ENCODE assay signal across 11 cellular contexts in genomic region chr10:60148266-60148840, GRCh38.
DNase-seq lines count a peak whose midpoint lies in the region; ATAC-seq and TF ChIP-seq lines count a peak whose summit lies in the region.
"Had no signal": no experiment of that assay in that cellular context is flagged by ENCODE, and none has a peak within 500 bp of the region (broad histone marks: within the 10 kb centered on the region; RNA-seq: fewer than 3 reads in every experiment).

No MANE protein-coding gene starts in this region.

- no peak overlapping the region for H2BK20ac ChIP-seq in IMR-90 (ENCODE audit: low read depth, low read length)

- H3K27me3 ChIP-seq in IMR-90 (ENCODE audit: control insufficient read depth, insufficient read depth, low read length) = no peaks in the 10 kb centered on the region; the same call in 1 of the 2 replicates
- H3K27me3 ChIP-seq: Peyer's patch, vagina had no signal

- H3K4me2 ChIP-seq in IMR-90 (ENCODE audit: low read depth, low read length) = no peak overlapping the region

- H3K56ac ChIP-seq in IMR-90 (ENCODE audit: extremely low read depth, insufficient read depth, low read length) = no peak overlapping the region

- POLR2A ChIA-PET in IMR-90 (lab: Charles Lee; ENCODE audit: unreplicated experiment) = no interaction called here

- no peak overlapping the region for H4K8ac ChIP-seq in IMR-90 (ENCODE audit: low read depth in 2 of 2, low read length in 2 of 2)

- no peak for TF ChIP-seq RAD21 in IMR-90 (IDR thresholded peaks at IDR 0.05; ENCODE audit: low read length)

- no peak overlapping the region for H2AK5ac ChIP-seq in IMR-90 (ENCODE audit: low read depth, low read length)

- no TSS peak for BruUV-seq in IMR-90 (replicated peaks; lab: Mats Ljungman, UMichigan)

- no peak overlapping the region for H4K5ac ChIP-seq in IMR-90 (ENCODE audit: low read depth, low read length)

- no peak overlapping the region for H2BK5ac ChIP-seq in IMR-90 (ENCODE audit: low read depth, low read length, poor library complexity, severe bottlenecking)

- no peak overlapping the region for H3K9ac ChIP-seq in IMR-90 (ENCODE audit: low read depth, low read length)

- no peak overlapping the region for H2AFZ ChIP-seq in IMR-90 (replicated peaks; ENCODE audit: low read length, poor library complexity)

- in situ Hi-C loops in ACHN (cut with HindIII; ENCODE audit: low pct_ligation_motif_present, low pct_unique_long_range_greater_than_20kb, low sequenced_read_pairs) (no loop called here), IMR-90 (cut with MboI; ENCODE audit: low sequenced_read_pairs) (no loop called here)

- H3K36me3 ChIP-seq in IMR-90 (ENCODE audit: control insufficient read depth, insufficient read depth, low read length) = no peaks in the 10 kb centered on the region
- H3K36me3 ChIP-seq: Peyer's patch, vagina had no signal

- TF ChIP-seq CTCF in IMR-90 (conservative IDR thresholded peaks at IDR 0.05; ENCODE audit: low read depth, low read length) = no peak
- TF ChIP-seq CTCF in choroid plexus epithelial cell (conservative IDR thresholded peaks at IDR 0.05; ENCODE audit: low read depth, low read length) = no peak

- no peak overlapping the region for H2AK9ac ChIP-seq in IMR-90 (replicated peaks; ENCODE audit: low read depth, low read length, poor library complexity)

- no peak overlapping the region for H3K14ac ChIP-seq in IMR-90 (replicated peaks; ENCODE audit: low read depth, low read length)

- H3K9me3 ChIP-seq in IMR-90 (ENCODE audit: control insufficient read depth, insufficient read depth, low read length) = no peaks in the 10 kb centered on the region
- H3K9me3 ChIP-seq: Peyer's patch, vagina had no signal

- H3K27ac Mint-ChIP-seq in activated CD4-positive, alpha-beta T cell treated with anti-CD3 and anti-CD28 coated beads, Interleukin-2, amount 10 ng/mL, durations not matched to agents 24 days and 14 days = no peak overlapping the region
- no peak overlapping the region for H3K27ac Mint-ChIP-seq in activated naive CD4-positive, alpha-beta T cell treated with anti-CD3 and anti-CD28 coated beads, Interleukin-2, amount 50 U/mL, for 72 hours

- H3K27me3 Mint-ChIP-seq in activated CD4-positive, alpha-beta T cell treated with anti-CD3 and anti-CD28 coated beads, Interleukin-2, amount 10 ng/mL, durations not matched to agents 24 days and 14 days = no peaks in the 10 kb centered on the region

- H2BK15ac ChIP-seq in IMR-90 (ENCODE audit: low read depth, low read length) = no peak overlapping the region

- H3K4me1 Mint-ChIP-seq in activated CD4-positive, alpha-beta T cell treated with anti-CD3 and anti-CD28 coated beads, Interleukin-2, amount 10 ng/mL, durations not matched to agents 24 days and 14 days = no peaks in the 10 kb centered on the region

- no peak overlapping the region for H3K27ac ChIP-seq in IMR-90 (ENCODE audit: insufficient read depth, low read length)
- H3K27ac ChIP-seq: vagina had no signal

- H3K4me1 ChIP-seq in IMR-90 (ENCODE audit: control insufficient read depth, insufficient read depth, low read length) = peaks cover 2% of the 10 kb centered on the region; the same call in 1 of the 2 replicates

- H3K4me3 ChIP-seq in IMR-90 (ENCODE audit: insufficient read depth, low read depth, low read length) (no peak overlapping the region), choroid plexus epithelial cell (ENCODE audit: low read depth, low read length) (no peak overlapping the region)
- H3K4me3 ChIP-seq: Peyer's patch, vagina had no signal

- CTCF ChIA-PET in IMR-90 (lab: Yijun Ruan, JAX) = no interaction called here

- no peaks in the 10 kb centered on the region for H3K79me1 ChIP-seq in IMR-90 (ENCODE audit: low read depth in 1 of 2, low read length in 2 of 2)

- no peak overlapping the region for H4K91ac ChIP-seq in IMR-90 (ENCODE audit: insufficient read depth, low read depth, low read length)

- ATAC-seq in IMR-90 (ENCODE audit: low read depth) = peak; percentile 56
- ATAC-seq in activated naive CD4-positive, alpha-beta T cell treated with anti-CD3 and anti-CD28 coated beads, Interleukin-2, amount 50 U/mL, for 72 hours = no peak

- no peak overlapping the region for H3K4ac ChIP-seq in IMR-90 (ENCODE audit: low read depth, low read length)

- H3K18ac ChIP-seq in IMR-90 (ENCODE audit: low read depth, low read length) = no peak overlapping the region

- no peaks in the 10 kb centered on the region for H4K20me1 ChIP-seq in IMR-90 (ENCODE audit: insufficient read depth, low read length)

- peaks cover 17% of the 10 kb centered on the region for H3K9me3 Mint-ChIP-seq in activated CD4-positive, alpha-beta T cell treated with anti-CD3 and anti-CD28 coated beads, Interleukin-2, amount 10 ng/mL, durations not matched to agents 24 days and 14 days
- H3K9me3 Mint-ChIP-seq in activated naive CD4-positive, alpha-beta T cell treated with anti-CD3 and anti-CD28 coated beads, Interleukin-2, amount 50 U/mL, for 72 hours = peaks cover 0 to 8% of the 10 kb centered on the region in 2 donors

- peak; percentile 89 for DNase-seq in ACHN
- peak; percentile 84 for DNase-seq in IMR-90
- DNase-seq in choroid plexus epithelial cell (ENCODE audit: low read depth) = peak; percentile 94
- DNase-seq in lung microvascular endothelial cell (ENCODE audit: low read depth in 2 of 2) = peak; percentile 77 to 89
- no peak for DNase-seq in activated CD4-positive, alpha-beta T cell treated with anti-CD3 and anti-CD28 coated beads, Interleukin-2, amount 10 ng/mL, durations not matched to agents 24 days and 14 days
- DNase-seq in GF-D8 (lab: John Stamatoyannopoulos, UW) = no peak
- no peak for DNase-seq in activated naive CD4-positive, alpha-beta T cell treated with anti-CD3 and anti-CD28 coated beads, Interleukin-2, amount 50 U/mL, for 72 hours (ENCODE audit: low spot score in 2 of 2)
- DNase-seq in activated CD4-positive, alpha-beta T cell treated with anti-CD3 and anti-CD28 coated beads, Interleukin-2, amount 50 U/mL, for 1 hour = no peak
- DNase-seq: C1 segment of cervical spinal cord, Peyer's patch had no signal

- dilution Hi-C loops in IMR-90 (cut with HindIII; ENCODE audit: low sequenced_read_pairs, unreplicated experiment) = no loop called here

- H2BK120ac ChIP-seq in IMR-90 (ENCODE audit: low read depth, low read length) = no peak overlapping the region

- H3K36me3 Mint-ChIP-seq in activated CD4-positive, alpha-beta T cell treated with anti-CD3 and anti-CD28 coated beads, Interleukin-2, amount 10 ng/mL, durations not matched to agents 24 days and 14 days (ENCODE audit: low read depth) = peaks cover 30% of the 10 kb centered on the region
- H3K36me3 Mint-ChIP-seq in activated naive CD4-positive, alpha-beta T cell treated with anti-CD3 and anti-CD28 coated beads, Interleukin-2, amount 50 U/mL, for 72 hours = peaks cover 9 to 25% of the 10 kb centered on the region in 2 donors

- H3K4me3 Mint-ChIP-seq in activated CD4-positive, alpha-beta T cell treated with anti-CD3 and anti-CD28 coated beads, Interleukin-2, amount 10 ng/mL, durations not matched to agents 24 days and 14 days = no peak overlapping the region

- no peak for TF ChIP-seq POLR2A in IMR-90 (IDR thresholded peaks at IDR 0.05; ENCODE audit: low read depth, low read length)

- H3K23ac ChIP-seq in IMR-90 (ENCODE audit: low read depth, low read length) = no peak overlapping the region

- no peaks in the 10 kb centered on the region for H3K9me1 ChIP-seq in IMR-90 (ENCODE audit: insufficient read depth, low read length)

- intact Hi-C loops in IMR-90 (cut with micrococcal nuclease) = no loop called here
- intact Hi-C loops in activated CD4-positive, alpha-beta T cell treated with anti-CD3 and anti-CD28 coated beads, Interleukin-2, amount 10 ng/mL, durations not matched to agents 24 days and 14 days (cut with micrococcal nuclease) = no loop called here

TF ChIP-seq in IMR-90, 13 proteins besides CTCF, POLR2A, EP300 and RAD21:
- no peak for TF ChIP-seq SMC3 (IDR thresholded peaks at IDR 0.05; ENCODE audit: low read depth, low read length)
- no peak for TF ChIP-seq RCOR1 (IDR thresholded peaks at IDR 0.05; ENCODE audit: insufficient replicate concordance, low read length)
- no peak for TF ChIP-seq ELK1 (IDR thresholded peaks at IDR 0.05; ENCODE audit: borderline replicate concordance, low read depth, low read length)
- no peak for TF ChIP-seq MXI1 (IDR thresholded peaks at IDR 0.05; ENCODE audit: borderline replicate concordance, low read depth, low read length)
- TF ChIP-seq NFE2L2 (IDR thresholded peaks at IDR 0.05; ENCODE audit: low read depth, low read length) = no peak
TF ChIP-seq in IMR-90: peak in this region for 0.

Comparison
In these comparisons a context has a peak if more than half of its experiments do, and no peak if none do; other contexts are left out.
1. DNase-seq: peak in ACHN (single experiment), IMR-90 (single experiment), choroid plexus epithelial cell (single experiment) and lung microvascular endothelial cell (2 of 2); none in activated CD4-positive, alpha-beta T cell treated with anti-CD3 and anti-CD28 coated beads, Interleukin-2, amount 10 ng/mL, durations not matched to agents 24 days and 14 days (single experiment), GF-D8 (single experiment), activated naive CD4-positive, alpha-beta T cell treated with anti-CD3 and anti-CD28 coated beads, Interleukin-2, amount 50 U/mL, for 72 hours (0 of 2) and activated CD4-positive, alpha-beta T cell treated with anti-CD3 and anti-CD28 coated beads, Interleukin-2, amount 50 U/mL, for 1 hour (single experiment).